ENCODE assay signal across 8 cellular contexts in the genomic region with DNA sequence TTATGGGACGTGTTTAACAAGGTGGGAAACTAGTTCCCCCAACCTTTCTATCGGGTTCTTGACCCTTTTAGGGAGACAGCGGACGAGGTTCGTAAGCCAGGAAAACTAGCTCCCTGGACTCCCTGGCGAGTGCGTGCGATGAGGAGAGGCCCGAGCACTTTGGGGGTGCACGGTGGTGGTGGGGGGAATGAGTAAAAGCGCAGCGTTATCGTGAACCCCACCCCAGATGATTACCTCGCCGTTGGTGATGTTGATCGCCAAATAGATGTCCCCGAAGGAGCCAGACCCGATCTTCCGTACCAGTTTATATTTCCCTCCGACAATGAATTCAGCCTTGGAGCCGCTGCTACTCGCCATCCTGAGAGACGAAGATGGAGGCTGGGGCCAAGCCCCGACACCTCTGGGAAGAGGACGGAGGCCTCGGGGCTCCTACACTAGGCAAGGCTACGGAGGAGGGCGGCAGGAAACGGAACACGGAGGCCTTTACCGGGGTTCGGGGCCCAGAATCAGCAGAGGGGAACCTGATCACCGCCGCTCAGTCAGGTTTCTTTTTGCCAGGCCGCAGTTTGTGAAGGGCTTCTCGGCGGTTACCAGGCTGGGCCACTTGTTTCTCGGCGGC. TPM values are rescaled to one million over a fixed set of nuclear protein-coding genes. Genes with fewer than 3 reads are reported as not detected.
DNase-seq lines count a peak whose midpoint lies in the region; ATAC-seq and TF ChIP-seq lines count a peak whose summit lies in the region.

No MANE protein-coding gene starts in this region.

- CTCF ChIA-PET in activated CD8-positive, alpha-beta T cell treated with anti-CD3 and anti-CD28 coated beads for 36 hours (lab: Charles Lee), result interaction anchor here (0.6 to 2.9 kb wide), 14 partner anchors 8 to 183 kb away, joined by 3 to 21 read pairs (median 4); no protein-coding TSS in a partner anchor

- H3K4me1 Mint-ChIP-seq in activated CD8-positive, alpha-beta T cell treated with anti-CD3 and anti-CD28 coated beads for 36 hours (ENCODE audit: low read depth), result peaks cover 26% of the 10 kb centered on the region

- H3K9me3 Mint-ChIP-seq in activated CD8-positive, alpha-beta T cell treated with anti-CD3 and anti-CD28 coated beads for 36 hours, result no peaks in the 10 kb centered on the region

- no peak for TF ChIP-seq CTCF in activated CD8-positive, alpha-beta T cell treated with anti-CD3 and anti-CD28 coated beads for 36 hours (IDR thresholded peaks at IDR 0.05)

- peaks cover 47% of the 10 kb centered on the region for H3K36me3 Mint-ChIP-seq in activated CD8-positive, alpha-beta T cell treated with anti-CD3 and anti-CD28 coated beads for 36 hours (ENCODE audit: low read depth)

- POLR2A ChIA-PET in activated CD8-positive, alpha-beta T cell treated with anti-CD3 and anti-CD28 coated beads for 36 hours (lab: Charles Lee), result interaction anchor here (0.6 to 2.8 kb wide), 17 partner anchors 7 to 898 kb away, joined by 3 to 19 read pairs (median 4); a partner anchor contains a TSS

- peak overlapping the region; percentile 96 for H3K4me3 Mint-ChIP-seq in activated CD8-positive, alpha-beta T cell treated with anti-CD3 and anti-CD28 coated beads for 36 hours

- intact Hi-C loops in activated CD8-positive, alpha-beta T cell treated with anti-CD3 and anti-CD28 coated beads for 36 hours (cut with micrococcal nuclease), result no loop called here

- H3K27ac Mint-ChIP-seq in activated CD8-positive, alpha-beta T cell treated with anti-CD3 and anti-CD28 coated beads for 36 hours, result peak overlapping the region; percentile 99

- DNase-seq in NCI-H345 (lab: John Stamatoyannopoulos, UW), result peak; percentile 31
- DNase-seq in NCI-H345 treated with DMSO at 0.1 percent for 48 hours (lab: John Stamatoyannopoulos, UW; ENCODE audit: unreplicated experiment), result no peak
- no peak for DNase-seq in activated CD8-positive, alpha-beta T cell treated with anti-CD3 and anti-CD28 coated beads for 36 hours
- peak; percentile 54 for DNase-seq in germinal center (ENCODE audit: low spot score)
- peak; percentile 25 for DNase-seq in pons (ENCODE audit: low spot score)
- DNase-seq in NCI-H1105 (lab: John Stamatoyannopoulos, UW), result no peak
- no peak for DNase-seq in NCI-H187 (lab: John Stamatoyannopoulos, UW)

- H3K27me3 Mint-ChIP-seq in activated CD8-positive, alpha-beta T cell treated with anti-CD3 and anti-CD28 coated beads for 36 hours, result no peaks in the 10 kb centered on the region

- ATAC-seq in HG03095 (IDR thresholded peaks at IDR 0.05; ENCODE audit: unreplicated experiment), result peak; percentile 1
- peak; percentile 4 for ATAC-seq in activated CD8-positive, alpha-beta T cell treated with anti-CD3 and anti-CD28 coated beads for 36 hours

RNA-seq across cellular contexts. Expression of a gene that starts 0.5 kb away (rescaled TPM):
- 100 to 1,000 TPM; 154 to 168 TPM for total RNA-seq in activated CD8-positive, alpha-beta T cell treated with anti-CD3 and anti-CD28 coated beads for 36 hours

RNA-seq across cellular contexts. Expression of a gene that starts 30.6 kb away (rescaled TPM):
- 1 to 10 TPM; 1.1 TPM for total RNA-seq in activated CD8-positive, alpha-beta T cell treated with anti-CD3 and anti-CD28 coated beads for 36 hours

Comparison
In these comparisons a context has a peak if more than half of its experiments do, and no peak if none do; other contexts are left out.
1. DNase-seq: peak in NCI-H345 (single experiment), germinal center (single experiment) and pons (single experiment); none in NCI-H345 treated with DMSO at 0.1 percent for 48 hours (single experiment), activated CD8-positive, alpha-beta T cell treated with anti-CD3 and anti-CD28 coated beads for 36 hours (single experiment), NCI-H1105 (single experiment) and NCI-H187 (0 of 2).